8 cellular contexts compared by ENCODE assay signal in genomic region chr16:64983983-64984382, GRCh38.
DNase-seq lines count a peak whose midpoint lies in the region; ATAC-seq and TF ChIP-seq lines count a peak whose summit lies in the region.

No MANE protein-coding gene starts in this region.

- DNase-seq in COR-L47 (lab: John Stamatoyannopoulos, UW) (peak; percentile 5), LHCN-M2 (ENCODE audit: low read depth) (peak; percentile 89), amniotic epithelial cell (ENCODE audit: low read depth) (peak; percentile 86), iPS DF 4.7 (ENCODE audit: extremely low read depth, low spot score) (peak; percentile 30), upper lobe of right lung (no peak), germinal center (ENCODE audit: low spot score) (no peak)
- no peak for DNase-seq in stimulated activated CD4-positive, alpha-beta T cell treated with anti-CD3 and anti-CD28 coated beads, Interleukin-15, amount 100 ng/mL, for 24 hours
- DNase-seq in activated CD4-positive, alpha-beta T cell treated with anti-CD3 and anti-CD28 coated beads for 1 hour: no peak

- no peak overlapping the region for H3K27ac ChIP-seq in upper lobe of right lung

- H3K4me1 ChIP-seq in upper lobe of right lung: no peaks in the 10 kb centered on the region

- H3K27me3 ChIP-seq in upper lobe of right lung: no peaks in the 10 kb centered on the region

- peak; percentile 44 for TF ChIP-seq CTCF in upper lobe of right lung (IDR thresholded peaks at IDR 0.05)

- peak; percentile 59 for ATAC-seq in upper lobe of right lung

- H3K36me3 ChIP-seq in upper lobe of right lung: peaks cover 12% of the 10 kb centered on the region

- intact Hi-C loops in upper lobe of right lung (cut with DNase I): no loop called here

- no peaks in the 10 kb centered on the region for H3K9me3 ChIP-seq in upper lobe of right lung

- no peak overlapping the region for H3K4me3 ChIP-seq in upper lobe of right lung

Comparison
In these comparisons a context has a peak if more than half of its experiments do, and no peak if none do; other contexts are left out.
1. DNase-seq: peak in COR-L47 (single experiment), LHCN-M2 (single experiment), amniotic epithelial cell (single experiment) and iPS DF 4.7 (single experiment); none in upper lobe of right lung (single experiment), stimulated activated CD4-positive, alpha-beta T cell treated with anti-CD3 and anti-CD28 coated beads, Interleukin-15, amount 100 ng/mL, for 24 hours (single experiment), activated CD4-positive, alpha-beta T cell treated with anti-CD3 and anti-CD28 coated beads for 1 hour (single experiment) and germinal center (single experiment).